Comparison of ENCODE assay signal across 23 cellular contexts in genomic region chr3:76673171-76673570, GRCh38.
"Had no signal": no experiment of that assay in that cellular context is flagged by ENCODE, and none has a peak within 500 bp of the region (broad histone marks: within the 10 kb centered on the region; RNA-seq: fewer than 3 reads in every experiment).

No MANE protein-coding gene starts in this region.

- H3K27me3 Mint-ChIP-seq: naive B cell; stimulated activated memory B cell treated with anti-CD40 and anti-IgM and Interleukin-4, amounts not matched to agents 10 μg/mL and 1 μg/mL and 100 μg/mL, for 72 hours; stimulated activated naive CD8-positive, alpha-beta T cell treated with anti-CD3 and anti-CD28 coated beads, Interleukin-15, Interleukin-2, amounts not matched to agents 100 ng/mL and 50 ng/mL, for 24 hours had no signal

- DNase-seq: cortex of kidney; dorsolateral prefrontal cortex; effector CD8-positive, alpha-beta T cell; gastrocnemius medialis; glutamatergic neuron; left ventricle myocardium inferior; lower lobe of right lung; mesenchymal stem cell; naive B cell; psoas muscle; retina; right lobe of liver; spleen; stimulated activated CD4-positive, alpha-beta T cell treated with anti-CD3 and anti-CD28 coated beads, Interleukin-15, amount 100 ng/mL, for 24 hours; stimulated activated CD4-positive, alpha-beta T cell treated with anti-CD3 and anti-CD28 coated beads, Interleukin-1b, Interleukin-23, amount 100 ng/mL, for 48 hours; stimulated activated CD4-positive, alpha-beta T cell treated with anti-CD3 and anti-CD28 coated beads, Interleukin-4, amount 100 ng/mL, for 24 hours; tibial artery; upper lobe of left lung had no signal

- H3K36me3 Mint-ChIP-seq: naive B cell; stimulated activated memory B cell treated with anti-CD40 and anti-IgM and Interleukin-4, amounts not matched to agents 10 μg/mL and 1 μg/mL and 100 μg/mL, for 72 hours had no signal

- H3K4me3 ChIP-seq: dorsolateral prefrontal cortex, gastrocnemius medialis, left ventricle myocardium inferior, lower lobe of right lung, psoas muscle, right lobe of liver, spleen, tibial artery, upper lobe of left lung, vagina had no signal

- H3K27ac Mint-ChIP-seq: naive B cell; nephron; stimulated activated memory B cell treated with anti-CD40 and anti-IgM and Interleukin-4, amounts not matched to agents 10 μg/mL and 1 μg/mL and 100 μg/mL, for 72 hours; stimulated activated naive CD8-positive, alpha-beta T cell treated with anti-CD3 and anti-CD28 coated beads, Interleukin-15, Interleukin-2, amounts not matched to agents 100 ng/mL and 50 ng/mL, for 24 hours had no signal

- H3K4me1 Mint-ChIP-seq: naive B cell; nephron; stimulated activated memory B cell treated with anti-CD40 and anti-IgM and Interleukin-4, amounts not matched to agents 10 μg/mL and 1 μg/mL and 100 μg/mL, for 72 hours had no signal

- H3K9me3 Mint-ChIP-seq: nephron; stimulated activated memory B cell treated with anti-CD40 and anti-IgM and Interleukin-4, amounts not matched to agents 10 μg/mL and 1 μg/mL and 100 μg/mL, for 72 hours had no signal

- ATAC-seq: esophagus mucosa; gastrocnemius medialis; lower lobe of right lung; psoas muscle; right lobe of liver; stimulated activated memory B cell treated with anti-CD40 and anti-IgM and Interleukin-4, amounts not matched to agents 10 μg/mL and 1 μg/mL and 100 μg/mL, for 72 hours had no signal

- H3K4me3 Mint-ChIP-seq: naive B cell; nephron; stimulated activated memory B cell treated with anti-CD40 and anti-IgM and Interleukin-4, amounts not matched to agents 10 μg/mL and 1 μg/mL and 100 μg/mL, for 72 hours; stimulated activated naive CD8-positive, alpha-beta T cell treated with anti-CD3 and anti-CD28 coated beads, Interleukin-15, Interleukin-2, amounts not matched to agents 100 ng/mL and 50 ng/mL, for 24 hours had no signal
